Comparison of ENCODE assay signal across 2 cellular contexts in the genomic region with DNA sequence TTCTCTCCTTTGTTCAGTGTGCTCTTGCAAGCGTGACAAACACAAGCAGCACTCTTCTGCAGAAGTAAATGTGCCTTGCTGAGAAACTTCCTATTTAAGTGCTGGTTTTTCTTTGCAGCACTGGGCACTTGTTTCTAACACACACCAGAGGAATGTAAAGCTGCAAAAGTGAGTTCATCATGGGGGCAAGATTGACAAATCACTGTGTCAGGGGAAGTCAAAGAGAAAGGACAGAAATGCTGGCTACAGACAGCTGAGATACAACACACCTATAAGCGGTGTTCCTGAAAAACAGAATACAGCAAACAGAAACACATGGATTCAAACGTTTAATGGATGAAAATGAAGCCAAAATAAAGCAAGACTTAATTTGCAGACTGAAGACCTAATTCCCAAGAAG.
TF ChIP-seq lines count a peak whose summit lies in the region.

No MANE protein-coding gene starts in this region.

TF ChIP-seq in HEK293, 187 proteins besides CTCF, POLR2A, EP300 and RAD21 (continued from another document):
- TF ChIP-seq, protein P1, sequence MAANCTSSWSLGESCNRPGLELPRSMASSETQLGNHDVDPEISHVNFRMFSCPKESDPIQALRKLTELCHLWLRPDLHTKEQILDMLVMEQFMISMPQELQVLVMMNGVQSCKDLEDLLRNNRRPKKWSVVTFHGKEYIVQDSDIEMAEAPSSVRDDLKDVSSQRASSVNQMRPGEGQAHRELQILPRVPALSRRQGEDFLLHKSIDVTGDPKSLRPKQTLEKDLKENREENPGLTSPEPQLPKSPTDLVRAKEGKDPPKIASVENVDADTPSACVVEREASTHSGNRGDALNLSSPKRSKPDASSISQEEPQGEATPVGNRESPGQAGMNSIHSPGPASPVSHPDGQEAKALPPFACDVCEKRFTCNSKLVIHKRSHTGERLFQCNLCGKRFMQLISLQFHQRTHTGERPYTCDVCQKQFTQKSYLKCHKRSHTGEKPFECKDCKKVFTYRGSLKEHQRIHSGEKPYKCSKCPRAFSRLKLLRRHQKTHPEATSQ (tag by site-specific recombination; IDR thresholded peaks at IDR 0.05), result no peak
- TF ChIP-seq ZNF610 (tag by site-specific recombination; IDR thresholded peaks at IDR 0.05; ENCODE audit: borderline replicate concordance) (no peak), PRDM1 (tag by site-specific recombination; IDR thresholded peaks at IDR 0.05) (no peak), BCL11B (tag by site-specific recombination; IDR thresholded peaks at IDR 0.05; ENCODE audit: low read depth) (no peak), ZNF747 (tag by site-specific recombination; IDR thresholded peaks at IDR 0.05) (no peak), ZNF426 (tag by site-specific recombination; IDR thresholded peaks at IDR 0.05) (no peak), ZSCAN30 (tag by site-specific recombination; IDR thresholded peaks at IDR 0.05) (no peak), SALL2 (tag by site-specific recombination; IDR thresholded peaks at IDR 0.05; ENCODE audit: borderline replicate concordance) (no peak)
- TF ChIP-seq, protein P2, sequence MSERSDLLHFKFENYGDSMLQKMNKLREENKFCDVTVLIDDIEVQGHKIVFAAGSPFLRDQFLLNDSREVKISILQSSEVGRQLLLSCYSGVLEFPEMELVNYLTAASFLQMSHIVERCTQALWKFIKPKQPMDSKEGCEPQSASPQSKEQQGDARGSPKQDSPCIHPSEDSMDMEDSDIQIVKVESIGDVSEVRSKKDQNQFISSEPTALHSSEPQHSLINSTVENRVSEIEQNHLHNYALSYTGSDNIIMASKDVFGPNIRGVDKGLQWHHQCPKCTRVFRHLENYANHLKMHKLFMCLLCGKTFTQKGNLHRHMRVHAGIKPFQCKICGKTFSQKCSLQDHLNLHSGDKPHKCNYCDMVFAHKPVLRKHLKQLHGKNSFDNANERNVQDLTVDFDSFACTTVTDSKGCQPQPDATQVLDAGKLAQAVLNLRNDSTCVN (tag by site-specific recombination; optimal IDR thresholded peaks at IDR 0.05), result no peak

TF ChIP-seq in liver, 16 proteins besides CTCF, POLR2A, EP300 and RAD21 (continued from another document):
- TF ChIP-seq ZBTB33 (IDR thresholded peaks at IDR 0.05) (no peak), RXRA (IDR thresholded peaks at IDR 0.05) (no peak), GABPA (IDR thresholded peaks at IDR 0.05 in 1 of 2, conservative IDR thresholded peaks at IDR 0.05 in 1 of 2) (no peak), NR2F2 (IDR thresholded peaks at IDR 0.05) (no peak)
- TF ChIP-seq, protein P3, sequence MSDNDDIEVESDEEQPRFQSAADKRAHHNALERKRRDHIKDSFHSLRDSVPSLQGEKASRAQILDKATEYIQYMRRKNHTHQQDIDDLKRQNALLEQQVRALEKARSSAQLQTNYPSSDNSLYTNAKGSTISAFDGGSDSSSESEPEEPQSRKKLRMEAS (IDR thresholded peaks at IDR 0.05), result no peak
